ENCODE assay signal across 8 cellular contexts in genomic region chr4:140049924-140050681, GRCh38.
A peak's percentile ranks its signal among the peaks of the same experiment; 100 is the strongest.
DNase-seq lines count a peak whose midpoint lies in the region; ATAC-seq and TF ChIP-seq lines count a peak whose summit lies in the region.

No MANE protein-coding gene starts in this region.

- CTCF ChIA-PET in activated CD4-positive, alpha-beta T cell treated with anti-CD3 and anti-CD28 coated beads for 36 hours (lab: Charles Lee) = interaction anchor here (0.5 to 2.8 kb wide), 11 partner anchors 10 to 277 kb away, joined by 3 to 8 read pairs (median 4); no protein-coding TSS in a partner anchor

- H3K27me3 Mint-ChIP-seq in activated CD4-positive, alpha-beta T cell treated with anti-CD3 and anti-CD28 coated beads for 36 hours = peaks cover 8% of the 10 kb centered on the region

- TF ChIP-seq EP300 in suprapubic skin (IDR thresholded peaks at IDR 0.05) = no peak

- H3K36me3 Mint-ChIP-seq in activated CD4-positive, alpha-beta T cell treated with anti-CD3 and anti-CD28 coated beads for 36 hours (ENCODE audit: low read depth) = no peaks in the 10 kb centered on the region

- no CpG with 5 or more reads among the region's 7 CpGs for WGBS in iPS DF 6.9 (ENCODE audit: insufficient coverage, insufficient read length)
- WGBS in suprapubic skin = 72% methylated on average over 5 of the region's 7 CpGs

- DNase-seq in activated CD4-positive, alpha-beta T cell treated with anti-CD3 and anti-CD28 coated beads for 36 hours = peak; percentile 63
- DNase-seq in activated CD4-positive, alpha-beta T cell treated with anti-CD3 and anti-CD28 coated beads for 4 hours = no peak
- DNase-seq in NCI-H146 (lab: John Stamatoyannopoulos, UW) = peak; percentile 82
- DNase-seq in iPS DF 6.9 (ENCODE audit: low read depth, low spot score) = peak; percentile 48
- no peak for DNase-seq in suprapubic skin (ENCODE audit: low spot score in 2 of 2)
- DNase-seq in posterior vena cava (ENCODE audit: low spot score) = no peak
- DNase-seq in activated naive CD4-positive, alpha-beta T cell treated with Interleukin-2 at 50 U/mL for 16 hours = no peak

- H3K27ac ChIP-seq in iPS DF 6.9 (ENCODE audit: low read length) = no peak overlapping the region
- peak overlapping the region; percentile 21 for H3K27ac ChIP-seq in suprapubic skin

- H3K4me1 ChIP-seq in iPS DF 6.9 (ENCODE audit: control insufficient read depth, insufficient read depth, low read length) = peaks cover 2% of the 10 kb centered on the region; the same call in 1 of the 2 replicates
- H3K4me1 ChIP-seq in suprapubic skin = peaks cover 33% of the 10 kb centered on the region

- H3K27ac Mint-ChIP-seq in activated CD4-positive, alpha-beta T cell treated with anti-CD3 and anti-CD28 coated beads for 36 hours = no peak overlapping the region

- H3K4me3 ChIP-seq in WI38 (ENCODE audit: low read depth, low read length) = no peak overlapping the region
- no peak overlapping the region for H3K4me3 ChIP-seq in iPS DF 6.9 (ENCODE audit: low read length)
- peak overlapping the region; percentile 38 for H3K4me3 ChIP-seq in suprapubic skin

- H3K27me3 ChIP-seq in iPS DF 6.9 (ENCODE audit: control insufficient read depth, insufficient read depth, low read length) (no peaks in the 10 kb centered on the region), suprapubic skin (no peaks in the 10 kb centered on the region)

- H3K4me1 Mint-ChIP-seq in activated CD4-positive, alpha-beta T cell treated with anti-CD3 and anti-CD28 coated beads for 36 hours = peaks cover 50% of the 10 kb centered on the region

- peak; percentile 59 for ATAC-seq in activated CD4-positive, alpha-beta T cell treated with anti-CD3 and anti-CD28 coated beads for 36 hours

- no peak for TF ChIP-seq POLR2A in suprapubic skin (IDR thresholded peaks at IDR 0.05)

- H3K36me3 ChIP-seq in iPS DF 6.9 (ENCODE audit: control insufficient read depth, insufficient read depth, low read length) (no peaks in the 10 kb centered on the region), suprapubic skin (no peaks in the 10 kb centered on the region)

- POLR2A ChIA-PET in activated CD4-positive, alpha-beta T cell treated with anti-CD3 and anti-CD28 coated beads for 36 hours (lab: Charles Lee) = interaction anchor here (0.6 kb wide), 1 partner anchor 454 kb away, joined by 4 read pairs; no protein-coding TSS in a partner anchor

- H3K4me3 Mint-ChIP-seq in activated CD4-positive, alpha-beta T cell treated with anti-CD3 and anti-CD28 coated beads for 36 hours = peak overlapping the region; percentile 73

- 0 out of 2 replicates have a peak, but pooled peaks have one; percentile 18 for TF ChIP-seq CTCF in WI38 (IDR thresholded peaks at IDR 0.05; ENCODE audit: low read depth, low read length)
- peak in 1 of 2 donors; percentile 6 for TF ChIP-seq CTCF in suprapubic skin (IDR thresholded peaks at IDR 0.05)

- no peaks in the 10 kb centered on the region for H3K9me3 ChIP-seq in iPS DF 6.9 (ENCODE audit: control insufficient read depth, insufficient read depth, low read length)
- H3K9me3 ChIP-seq in suprapubic skin = no peaks in the 10 kb centered on the region

- intact Hi-C loops in activated CD4-positive, alpha-beta T cell treated with anti-CD3 and anti-CD28 coated beads for 36 hours (cut with DNase I, micrococcal nuclease) = loop anchor here (1.0 to 5.0 kb wide), 8 partner anchors 47 to 448 kb away; no protein-coding TSS in a partner anchor
- intact Hi-C loops in posterior vena cava (cut with DNase I) = loop anchor here (5.0 to 10.0 kb wide), 3 partner anchors 102 to 315 kb away; partner anchors contain the start of gene MAML3 (in 2 of the 2)

- H3K9me3 Mint-ChIP-seq in activated CD4-positive, alpha-beta T cell treated with anti-CD3 and anti-CD28 coated beads for 36 hours (ENCODE audit: low read depth) = no peaks in the 10 kb centered on the region

Comparison
In these comparisons a context has a peak if more than half of its experiments do, and no peak if none do; other contexts are left out.
1. DNase-seq: peak in activated CD4-positive, alpha-beta T cell treated with anti-CD3 and anti-CD28 coated beads for 36 hours (single experiment), NCI-H146 (single experiment) and iPS DF 6.9 (single experiment); none in activated CD4-positive, alpha-beta T cell treated with anti-CD3 and anti-CD28 coated beads for 4 hours (0 of 2), suprapubic skin (0 of 2), posterior vena cava (single experiment) and activated naive CD4-positive, alpha-beta T cell treated with Interleukin-2 at 50 U/mL for 16 hours (single experiment).